ENCODE assay signal across 10 cellular contexts in the genomic region with DNA sequence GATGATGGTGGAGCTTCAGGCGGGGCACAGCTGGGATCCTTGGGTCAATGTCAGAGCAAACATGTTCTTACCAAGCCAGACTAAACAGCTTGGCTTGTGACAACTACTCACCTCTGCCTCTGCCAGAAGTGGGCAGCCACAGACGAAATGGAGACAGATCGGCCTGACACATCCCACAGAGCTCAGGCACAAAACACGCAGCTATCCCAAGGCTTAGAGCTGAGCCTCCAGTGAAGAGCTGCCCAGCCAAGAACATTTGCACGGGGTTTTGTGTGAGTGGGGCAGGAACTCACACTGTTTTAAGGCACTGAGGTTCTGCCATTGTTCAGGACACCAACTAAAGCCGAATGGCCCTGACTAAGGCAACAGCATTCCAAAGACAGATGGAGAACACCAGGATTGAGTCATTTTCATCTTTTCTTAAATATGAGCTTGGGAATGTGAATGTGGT. TPM values are rescaled to one million over a fixed set of nuclear protein-coding genes. Genes with fewer than 3 reads are reported as not detected.
DNase-seq lines count a peak whose midpoint lies in the region; ATAC-seq lines count a peak whose summit lies in the region.
"Had no signal": no experiment of that assay in that cellular context is flagged by ENCODE, and none has a peak within 500 bp of the region (broad histone marks: within the 10 kb centered on the region; RNA-seq: fewer than 3 reads in every experiment).

No MANE protein-coding gene starts in this region.

- H3K9ac ChIP-seq in adipocyte (ENCODE audit: low read length), result peak overlapping the region; percentile 83

- H3K27ac ChIP-seq in substantia nigra (ENCODE audit: low read depth, low read length, poor library complexity, severe bottlenecking), result no peak overlapping the region

- DNase-seq in GM03348 (ENCODE audit: low spot score), result peak; percentile 32
- no peak for DNase-seq in adipocyte (ENCODE audit: low read depth)
- peak; percentile 15 for DNase-seq in left cardiac atrium
- no peak for DNase-seq in skeletal muscle cell (ENCODE audit: low read depth)
- DNase-seq in substantia nigra (lab: John Stamatoyannopoulos, UW), result no peak
- DNase-seq in GDM1 (lab: John Stamatoyannopoulos, UW), result no peak
- no peak for DNase-seq in GF-D8 (lab: John Stamatoyannopoulos, UW)
- no peak for DNase-seq in NOMO-1 treated with DMSO at 0.1 percent for 48 hours (lab: John Stamatoyannopoulos, UW; ENCODE audit: unreplicated experiment)
- DNase-seq: activated B cell treated with CpG ODN at 0.5 μM for 24 hours, anterior cingulate cortex had no signal

- H3K27me3 ChIP-seq in adipocyte (replicated peaks; ENCODE audit: control insufficient read depth, insufficient read depth, low read length), result no peaks in the 10 kb centered on the region

- H3K36me3 ChIP-seq in adipocyte (ENCODE audit: control insufficient read depth, insufficient read depth, low read length, severe bottlenecking), result peaks cover 2% of the 10 kb centered on the region

- peak; percentile 34 to 63 for ATAC-seq in left cardiac atrium

- H3K4me3 ChIP-seq in adipocyte (ENCODE audit: low read length) (peak overlapping the region; percentile 53), skeletal muscle cell (ENCODE audit: low read depth, low read length) (peak overlapping the region; percentile 23)

- peaks cover 67% of the 10 kb centered on the region for H3K4me1 ChIP-seq in adipocyte (ENCODE audit: control insufficient read depth, insufficient read depth, low read length)

- intact Hi-C loops in left cardiac atrium (cut with DNase I), result no loop called here

- H3K9me3 ChIP-seq in adipocyte (ENCODE audit: control insufficient read depth, low read length), result peaks cover 6% of the 10 kb centered on the region

RNA-seq across cellular contexts. Expression of a gene that starts 12.8 kb away (rescaled TPM):
- total RNA-seq in left cardiac atrium, result 10 to 100 TPM; 34.8 to 46.0 TPM

Comparison
In these comparisons a context has a peak if more than half of its experiments do, and no peak if none do; other contexts are left out.
1. DNase-seq: peak in GM03348 (single experiment) and left cardiac atrium (single experiment); none in adipocyte (single experiment), skeletal muscle cell (single experiment), substantia nigra (0 of 49), GDM1 (single experiment), GF-D8 (single experiment) and NOMO-1 treated with DMSO at 0.1 percent for 48 hours (single experiment).